7 cellular contexts compared by ENCODE assay signal in the genomic region with DNA sequence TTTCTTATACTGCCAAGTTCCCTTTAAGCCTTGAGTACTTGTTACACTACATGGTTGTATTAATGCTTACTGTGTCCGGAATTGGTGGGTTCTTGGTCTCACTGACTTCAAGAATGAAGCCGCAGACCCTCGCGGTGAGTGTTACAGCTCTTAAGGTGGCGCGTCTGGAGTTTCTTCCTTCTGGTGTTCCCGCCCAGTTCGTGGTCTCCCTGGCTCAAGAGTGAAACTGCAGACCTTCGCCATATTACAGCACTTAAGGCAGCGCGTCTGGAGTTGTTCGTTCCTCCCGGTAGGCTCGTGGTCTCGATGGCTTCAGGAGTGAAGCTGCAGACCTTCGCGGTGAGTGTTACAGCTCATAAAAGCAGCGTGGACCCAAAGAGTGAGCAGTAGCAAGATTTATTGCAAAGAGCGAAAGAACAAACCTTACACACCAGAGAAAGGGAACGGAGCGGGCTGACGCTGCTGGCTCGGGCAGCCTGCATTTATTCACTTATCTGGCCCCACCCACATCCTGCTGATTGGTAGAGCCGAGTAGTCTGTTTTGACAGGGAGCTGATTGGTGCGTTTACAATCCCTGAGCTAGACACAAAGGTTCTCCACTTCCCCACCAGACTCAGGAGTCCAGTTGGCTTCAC.
A peak's percentile ranks its signal among the peaks of the same experiment; 100 is the strongest.
DNase-seq lines count a peak whose midpoint lies in the region; ATAC-seq and TF ChIP-seq lines count a peak whose summit lies in the region.
"Not testable (repeated sequence)": the region's sequence is repeated elsewhere in the genome, so short reads cannot be mapped to it uniquely, and the experiment has no call there.

No MANE protein-coding gene starts in this region.

- H3K4me2 ChIP-seq in GM23338; neuronal stem cell (ENCODE audit: insufficient read depth, low read length, poor library complexity, severe bottlenecking): not testable (repeated sequence)

- no CpG with 5 or more reads among the region's 25 CpGs for WGBS in neuronal stem cell (ENCODE audit: extremely low coverage in 2 of 2, insufficient read length in 2 of 2, insufficient replicate concordance in 1 of 2), 2 donors
- 88 to 96% (median 94%) methylated on average over 25 of the region's 25 CpGs for WGBS in spleen, 5 donors

- not testable (repeated sequence) for H3K27ac Mint-ChIP-seq in GM23338; chondrocyte (ENCODE audit: unreplicated experiment)

- DNase-seq in GM23338 (ENCODE audit: low spot score); neuronal stem cell (ENCODE audit: low spot score): not testable (repeated sequence)
- DNase-seq in NCI-H146 (lab: John Stamatoyannopoulos, UW) (peak; percentile 38), NCI-H2227 treated with DMSO at 0.1 percent for 48 hours (lab: John Stamatoyannopoulos, UW) (peak; percentile 83), chondrocyte (ENCODE audit: low spot score) (peak; percentile 27), spleen (peak; percentile 44), upper lobe of right lung (peak; percentile 26)

- TF ChIP-seq POLR2A in spleen (IDR thresholded peaks at IDR 0.05): not testable (repeated sequence)

- peak overlapping the region; percentile 71 for H3K18ac ChIP-seq in neuronal stem cell (ENCODE audit: low read length)

- H3K14ac ChIP-seq in neuronal stem cell (ENCODE audit: low read length): not testable (repeated sequence)

- H3K27me3 Mint-ChIP-seq in GM23338 (ENCODE audit: insufficient read depth, low read depth, poor library complexity); chondrocyte (ENCODE audit: low read depth): not testable (repeated sequence)

- H3K9me3 Mint-ChIP-seq in GM23338; chondrocyte (ENCODE audit: low read depth): not testable (repeated sequence)

- H3K79me1 ChIP-seq in neuronal stem cell (ENCODE audit: low read depth, low read length): not testable (repeated sequence)

- intact Hi-C loops in spleen (cut with DNase I; ENCODE audit: low total_unique reads); upper lobe of right lung (cut with DNase I): not testable (repeated sequence)

- not testable (repeated sequence) for H2BK12ac ChIP-seq in neuronal stem cell (ENCODE audit: low read length)

- not testable (repeated sequence) for H3F3A ChIP-seq in GM23338 (replicated peaks; ENCODE audit: low read depth)

- H3K4me1 Mint-ChIP-seq in GM23338; chondrocyte (ENCODE audit: low read depth): not testable (repeated sequence)

- not testable (repeated sequence) for H3K4me3 ChIP-seq in GM23338; neuronal stem cell (ENCODE audit: low read length in 2 of 2); spleen; upper lobe of right lung

- H2BK15ac ChIP-seq in neuronal stem cell (ENCODE audit: low read length): not testable (repeated sequence)

- not testable (repeated sequence) for H3K27ac ChIP-seq in GM23338 (ENCODE audit: low read depth); neuronal stem cell (replicated peaks; ENCODE audit: low read length); spleen; upper lobe of right lung

- ATAC-seq in GM23338, upper lobe of right lung: not testable (repeated sequence)

- not testable (repeated sequence) for H4K91ac ChIP-seq in neuronal stem cell (ENCODE audit: low read depth, low read length, poor library complexity)

- H2BK5ac ChIP-seq in neuronal stem cell (ENCODE audit: low read length): not testable (repeated sequence)

- not testable (repeated sequence) for H4K20me1 ChIP-seq in GM23338 (replicated peaks; ENCODE audit: insufficient read depth)

- TF ChIP-seq CTCF in GM23338 (conservative IDR thresholded peaks at IDR 0.05; ENCODE audit: low read depth in 2 of 2); chondrocyte (IDR thresholded peaks at IDR 0.05); spleen (IDR thresholded peaks at IDR 0.05 in 8 of 11, conservative IDR thresholded peaks at IDR 0.05 in 3 of 11); upper lobe of right lung (IDR thresholded peaks at IDR 0.05): not testable (repeated sequence)

- H3K9ac ChIP-seq in neuronal stem cell (ENCODE audit: low read depth, low read length, poor library complexity): not testable (repeated sequence)

- not testable (repeated sequence) for H4K8ac ChIP-seq in neuronal stem cell (ENCODE audit: low read depth, low read length)

- 0 out of 2 replicates have a peak overlapping the region, but pooled peaks have one; percentile 80 for H2AFZ ChIP-seq in GM23338
- peak overlapping the region; percentile 29 for H2AFZ ChIP-seq in neuronal stem cell (ENCODE audit: low read length)

- not testable (repeated sequence) for H2AK5ac ChIP-seq in neuronal stem cell (ENCODE audit: low read depth, low read length)

- H3K27me3 ChIP-seq in GM23338 (ENCODE audit: insufficient read depth); neuronal stem cell (ENCODE audit: control insufficient read depth in 3 of 3, insufficient read depth in 3 of 3, low read depth in 1 of 3, low read length in 3 of 3); spleen (replicated peaks in 1 of 7); upper lobe of right lung: not testable (repeated sequence)

- not testable (repeated sequence) for H2BK120ac ChIP-seq in neuronal stem cell (ENCODE audit: low read depth, low read length)

- not testable (repeated sequence) for H3K4me1 ChIP-seq in GM23338 (ENCODE audit: insufficient read depth); neuronal stem cell (ENCODE audit: control insufficient read depth in 2 of 2, insufficient read depth in 1 of 2, low read depth in 1 of 2, low read length in 2 of 2); spleen; upper lobe of right lung

- not testable (repeated sequence) for H3K36me3 ChIP-seq in GM23338 (ENCODE audit: insufficient read depth); neuronal stem cell (replicated peaks in 1 of 2; ENCODE audit: control insufficient read depth in 2 of 2, insufficient read depth in 2 of 2, low read length in 2 of 2); spleen; upper lobe of right lung

- H3K4me3 Mint-ChIP-seq in GM23338; chondrocyte (ENCODE audit: unreplicated experiment): not testable (repeated sequence)

- not testable (repeated sequence) for H3K4ac ChIP-seq in neuronal stem cell (ENCODE audit: low read length)

- not testable (repeated sequence) for H3K79me2 ChIP-seq in GM23338 (replicated peaks; ENCODE audit: insufficient read depth)

- peak overlapping the region; percentile 80 for H3K23ac ChIP-seq in neuronal stem cell (ENCODE audit: low read depth, low read length, poor library complexity)

- H3K9me3 ChIP-seq in neuronal stem cell (replicated peaks in 1 of 2; ENCODE audit: control insufficient read depth in 2 of 2, insufficient read depth in 1 of 2, low read depth in 1 of 2, low read length in 2 of 2); spleen; upper lobe of right lung: not testable (repeated sequence)

- H3K36me3 Mint-ChIP-seq in GM23338 (ENCODE audit: low read depth); chondrocyte (ENCODE audit: low read depth): not testable (repeated sequence)

- H3K9me2 ChIP-seq in GM23338 (ENCODE audit: insufficient read depth): not testable (repeated sequence)
